ENCODE assay signal across 8 cellular contexts in the genomic region with DNA sequence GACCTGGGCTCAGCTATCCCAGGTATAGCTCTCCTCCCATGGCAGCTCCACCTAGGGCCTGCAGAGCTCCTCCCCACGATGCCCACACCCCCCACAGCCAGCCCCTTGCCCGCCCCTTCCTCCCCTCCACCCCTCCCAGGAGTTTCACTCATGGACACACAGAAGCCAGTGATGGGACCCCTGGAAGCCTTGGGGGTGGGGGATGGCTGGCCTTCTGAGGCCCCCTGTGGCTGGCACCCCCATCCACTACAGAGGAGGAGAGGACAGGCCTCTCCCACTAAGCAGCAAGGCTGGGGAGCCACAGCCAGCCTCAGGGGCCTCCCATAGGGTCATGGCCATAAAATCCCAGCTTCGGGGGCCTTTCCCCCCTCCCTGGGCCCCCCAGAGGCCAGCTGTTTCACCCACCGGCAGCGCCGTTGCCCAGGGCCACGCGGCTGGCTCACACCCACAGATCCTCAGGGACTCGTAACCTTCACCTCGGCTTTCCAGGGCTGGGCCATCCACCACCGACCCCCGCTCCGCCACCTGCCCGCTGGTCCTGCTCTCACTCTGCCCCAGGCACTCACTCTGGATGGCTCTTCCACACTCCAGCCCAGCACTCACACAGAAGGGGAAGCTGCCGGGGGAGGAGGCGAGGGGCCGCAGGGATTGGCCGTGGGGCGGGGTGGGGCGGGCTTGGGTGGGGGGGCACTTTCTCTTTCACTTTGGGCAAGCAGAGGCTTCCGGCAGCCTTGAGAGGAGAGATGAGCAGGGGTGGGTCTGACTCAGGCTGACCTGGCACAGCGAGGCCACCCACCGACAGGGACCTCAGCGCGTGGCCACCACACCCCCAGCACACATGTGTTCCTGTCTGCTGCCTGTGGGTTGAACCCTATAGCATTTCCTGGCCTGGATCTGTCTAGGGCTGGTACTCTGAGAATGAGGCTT. TPM values are rescaled to one million over a fixed set of nuclear protein-coding genes. Genes with fewer than 3 reads are reported as not detected.
A peak's percentile ranks its signal among the peaks of the same experiment; 100 is the strongest.
DNase-seq lines count a peak whose midpoint lies in the region; ATAC-seq and TF ChIP-seq lines count a peak whose summit lies in the region.

No MANE protein-coding gene starts in this region.

- peaks cover 37% of the 10 kb centered on the region for H3K4me1 ChIP-seq in lower lobe of right lung

- peaks cover 40% of the 10 kb centered on the region for H3K36me3 ChIP-seq in lower lobe of right lung

- H3K4me1 Mint-ChIP-seq in activated CD4-positive, alpha-beta T cell treated with anti-CD3 and anti-CD28 coated beads for 36 hours = peaks cover 13% of the 10 kb centered on the region

- H3K4me3 ChIP-seq in choroid plexus epithelial cell (ENCODE audit: low read depth, low read length) = peak overlapping the region; percentile 79
- H3K4me3 ChIP-seq in lower lobe of right lung = peak overlapping the region; percentile 80

- peak overlapping the region; percentile 79 for H3K4me3 Mint-ChIP-seq in activated CD4-positive, alpha-beta T cell treated with anti-CD3 and anti-CD28 coated beads for 36 hours

- peak overlapping the region; percentile 58 for H3K27ac Mint-ChIP-seq in activated CD4-positive, alpha-beta T cell treated with anti-CD3 and anti-CD28 coated beads for 36 hours

- no peaks in the 10 kb centered on the region for H3K9me3 Mint-ChIP-seq in activated CD4-positive, alpha-beta T cell treated with anti-CD3 and anti-CD28 coated beads for 36 hours (ENCODE audit: low read depth)

- H3K36me3 Mint-ChIP-seq in activated CD4-positive, alpha-beta T cell treated with anti-CD3 and anti-CD28 coated beads for 36 hours (ENCODE audit: low read depth) = peaks cover 17% of the 10 kb centered on the region

- ATAC-seq in GM21381 (IDR thresholded peaks at IDR 0.05; ENCODE audit: unreplicated experiment) (peak; percentile 22), lower lobe of right lung (peak; percentile 82 to 84), HG02852 (IDR thresholded peaks at IDR 0.05; ENCODE audit: unreplicated experiment) (no peak)
- ATAC-seq in activated CD4-positive, alpha-beta T cell treated with anti-CD3 and anti-CD28 coated beads for 36 hours = peak; percentile 76

- peak overlapping the region; percentile 81 for H3K27ac ChIP-seq in lower lobe of right lung

- no peaks in the 10 kb centered on the region for H3K27me3 Mint-ChIP-seq in activated CD4-positive, alpha-beta T cell treated with anti-CD3 and anti-CD28 coated beads for 36 hours

- POLR2A ChIA-PET in activated CD4-positive, alpha-beta T cell treated with anti-CD3 and anti-CD28 coated beads for 36 hours (lab: Charles Lee) = interaction anchor here (0.8 to 2.1 kb wide), 5 partner anchors 10 to 21 kb away, joined by 3 to 10 read pairs (median 3); partner anchors contain the start of genes GATD1 and RPLP2

- H3K27me3 ChIP-seq in lower lobe of right lung (ENCODE audit: low read depth) = no peaks in the 10 kb centered on the region

- H3K9me3 ChIP-seq in lower lobe of right lung = no peaks in the 10 kb centered on the region

- CTCF ChIA-PET in activated CD4-positive, alpha-beta T cell treated with anti-CD3 and anti-CD28 coated beads for 36 hours (lab: Charles Lee) = interaction anchor here (0.7 to 1.4 kb wide), 3 partner anchors 20 to 69 kb away, joined by 3 to 5 read pairs (median 4); no protein-coding TSS in a partner anchor

- TF ChIP-seq CTCF in choroid plexus epithelial cell (conservative IDR thresholded peaks at IDR 0.05; ENCODE audit: low read depth, low read length) (no peak), lower lobe of right lung (IDR thresholded peaks at IDR 0.05) (no peak)

- DNase-seq in AG08395 (ENCODE audit: low spot score) = peak; percentile 93
- peak; percentile 75 for DNase-seq in NCI-H2196 (lab: John Stamatoyannopoulos, UW; ENCODE audit: unreplicated experiment)
- peak; percentile 93 for DNase-seq in activated CD4-positive, alpha-beta T cell treated with anti-CD3 and anti-CD28 coated beads for 36 hours
- DNase-seq in choroid plexus epithelial cell (ENCODE audit: low read depth) = peak; percentile 87
- DNase-seq in lower lobe of right lung = peak; percentile 90
- peak; percentile 66 to 75 (median 69) for DNase-seq in stimulated activated CD4-positive, alpha-beta T cell treated with anti-CD3 and anti-CD28 coated beads, TNF-alpha, amount 100 ng/mL, for 4 hours (ENCODE audit: low read depth in 3 of 3)

- intact Hi-C loops in activated CD4-positive, alpha-beta T cell treated with anti-CD3 and anti-CD28 coated beads for 36 hours (cut with DNase I, micrococcal nuclease) = loop anchor here (1.0 to 10.0 kb wide), 7 partner anchors 19 to 560 kb away; partner anchors contain the start of genes GATD1 (in 2 of the 2), IFITM1 (in 1 of the 2), PHRF1 (in 1 of the 2) and POLR2L (in 1 of the 2)
- intact Hi-C loops in lower lobe of right lung (cut with DNase I) = no loop called here

RNA-seq across cellular contexts. Expression of gene SLC25A22, which starts 2.2 kb away (rescaled TPM):
- 10 to 100 TPM; 33.9 to 36.6 TPM for total RNA-seq in activated CD4-positive, alpha-beta T cell treated with anti-CD3 and anti-CD28 coated beads for 36 hours
- total RNA-seq in lower lobe of right lung = 18.2 TPM

RNA-seq across cellular contexts. Expression of gene CEND1, which starts 6.0 kb away (rescaled TPM):
- total RNA-seq in activated CD4-positive, alpha-beta T cell treated with anti-CD3 and anti-CD28 coated beads for 36 hours = 1 to 10 TPM in 1 of 2 experiments, under 1 TPM in 1; 0.50 to 1.1 TPM
- not detected for total RNA-seq in lower lobe of right lung

RNA-seq across cellular contexts. Expression of gene PIDD1, which starts 9.1 kb away (rescaled TPM):
- total RNA-seq in activated CD4-positive, alpha-beta T cell treated with anti-CD3 and anti-CD28 coated beads for 36 hours = 10 to 100 TPM; 21.1 to 29.1 TPM
- 12.6 TPM for total RNA-seq in lower lobe of right lung

RNA-seq across cellular contexts. Expression of gene RPLP2, which starts 13.9 kb away (rescaled TPM):
- total RNA-seq in activated CD4-positive, alpha-beta T cell treated with anti-CD3 and anti-CD28 coated beads for 36 hours = 1,000 to 10,000 TPM; 2,132 to 3,230 TPM
- total RNA-seq in lower lobe of right lung = 1,518 TPM

RNA-seq across cellular contexts. Expression of gene GATD1, which starts 18.6 kb away (rescaled TPM):
- 10 to 100 TPM; 45.7 to 59.8 TPM for total RNA-seq in activated CD4-positive, alpha-beta T cell treated with anti-CD3 and anti-CD28 coated beads for 36 hours
- 46.7 TPM for total RNA-seq in lower lobe of right lung
